ENCODE assay signal across 1 cellular context in the genomic region with DNA sequence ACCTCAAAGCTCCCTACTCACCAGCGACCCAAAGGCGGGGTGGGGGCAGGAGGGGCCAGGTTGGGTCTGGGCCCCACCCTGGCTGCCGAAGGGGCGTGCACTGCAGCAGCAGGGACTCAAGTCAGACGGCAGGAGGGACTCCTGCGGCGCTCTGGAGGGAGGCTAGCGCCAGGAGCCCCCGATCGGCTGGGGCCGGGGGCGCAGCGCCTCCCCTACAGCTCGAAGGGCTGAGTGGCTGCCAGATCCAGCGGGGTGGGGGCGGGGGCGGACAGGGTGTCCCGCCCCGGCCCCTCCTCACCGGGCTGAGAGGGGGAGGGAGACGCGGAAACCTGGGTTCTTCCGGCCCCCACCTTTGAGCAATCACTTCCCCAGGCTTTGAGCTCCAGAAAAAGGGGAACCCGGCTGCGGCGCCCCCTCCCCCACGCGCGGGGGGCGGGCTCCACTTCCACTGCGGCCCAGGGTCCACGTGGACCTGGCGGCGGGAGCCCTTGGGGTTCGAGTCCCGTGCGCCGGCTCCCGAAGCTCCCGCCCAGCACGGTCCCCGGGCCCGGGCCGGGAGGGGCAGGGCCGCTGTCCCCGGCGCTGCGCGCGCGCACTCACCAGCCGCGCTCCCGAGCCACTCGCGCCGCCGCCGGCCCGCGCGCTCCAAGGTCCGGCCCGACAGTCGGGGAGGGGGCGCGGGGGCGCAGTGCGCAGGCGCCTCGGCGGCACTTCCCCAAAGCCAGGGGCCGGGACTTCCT.
A peak's percentile ranks its signal among the peaks of the same experiment; 100 is the strongest.
TF ChIP-seq lines count a peak whose summit lies in the region.

A gene with protein sequence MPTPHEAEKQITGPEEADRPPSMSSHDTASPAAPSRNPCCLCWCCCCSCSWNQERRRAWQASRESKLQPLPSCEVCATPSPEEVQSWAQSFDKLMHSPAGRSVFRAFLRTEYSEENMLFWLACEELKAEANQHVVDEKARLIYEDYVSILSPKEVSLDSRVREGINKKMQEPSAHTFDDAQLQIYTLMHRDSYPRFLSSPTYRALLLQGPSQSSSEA (minus strand): TSS at position 246 of the 740 bp plus-strand sequence. CDS start 2,632 bp downstream, outside the sequence.

TF ChIP-seq in HepG2, 621 proteins besides CTCF, POLR2A, EP300 and RAD21 (continued from another document and continues in another):
- TF ChIP-seq ZNF883 (CRISPR knock-in tag; IDR thresholded peaks at IDR 0.05; ENCODE audit: not compliant biosample characterization) (no peak), TFE3 (CRISPR knock-in tag; IDR thresholded peaks at IDR 0.05) (no peak), ZNF678 (CRISPR knock-in tag; IDR thresholded peaks at IDR 0.05) (0 out of 2 replicates have a peak, but pooled peaks have one; percentile 73), SNRNP70 (IDR thresholded peaks at IDR 0.05; ENCODE audit: low read depth, low read length) (no peak), NFYB (CRISPR knock-in tag; IDR thresholded peaks at IDR 0.05) (no peak), BCLAF1 (IDR thresholded peaks at IDR 0.05) (no peak), TCF7 (IDR thresholded peaks at IDR 0.05; ENCODE audit: low read depth) (no peak), SALL2 (CRISPR knock-in tag; IDR thresholded peaks at IDR 0.05) (peak; percentile 68), ZNF292 (CRISPR knock-in tag; IDR thresholded peaks at IDR 0.05; ENCODE audit: borderline replicate concordance, low read depth) (no peak), ARNT2 (CRISPR knock-in tag; IDR thresholded peaks at IDR 0.05; ENCODE audit: low read depth) (0 out of 2 replicates have a peak, but pooled peaks have one; percentile 12), NCOA5 (CRISPR knock-in tag; IDR thresholded peaks at IDR 0.05) (no peak), SP2 (CRISPR knock-in tag; IDR thresholded peaks at IDR 0.05) (no peak), ZNF30 (CRISPR knock-in tag; IDR thresholded peaks at IDR 0.05) (no peak), BRD4 (CRISPR knock-in tag; IDR thresholded peaks at IDR 0.05) (peak; percentile 52), ZNF331 (CRISPR knock-in tag; IDR thresholded peaks at IDR 0.05) (no peak), FOXA1 (IDR thresholded peaks at IDR 0.05) (no peak), FOXA1 (CRISPR knock-in tag; IDR thresholded peaks at IDR 0.05) (no peak), HNRNPLL (IDR thresholded peaks at IDR 0.05; ENCODE audit: low read depth, low read length, poor library complexity, severe bottlenecking) (peak; percentile 36), NRL (CRISPR knock-in tag; IDR thresholded peaks at IDR 0.05; ENCODE audit: borderline replicate concordance) (no peak), ZNF766 (CRISPR knock-in tag; IDR thresholded peaks at IDR 0.05; ENCODE audit: borderline replicate concordance) (no peak), HNF4A (CRISPR knock-in tag; IDR thresholded peaks at IDR 0.05) (no peak), JUNB (CRISPR knock-in tag; IDR thresholded peaks at IDR 0.05; ENCODE audit: borderline replicate concordance) (no peak), ETV6 (CRISPR knock-in tag; conservative IDR thresholded peaks at IDR 0.05) (no peak; the same call in 1 of the 2 replicates), MLLT10 (CRISPR knock-in tag; IDR thresholded peaks at IDR 0.05) (no peak), ZNF772 (CRISPR knock-in tag; IDR thresholded peaks at IDR 0.05) (no peak), KLF16 (CRISPR knock-in tag; IDR thresholded peaks at IDR 0.05) (peak in 1 of 2 experiments; percentile 13; a peak in 1 of 4 replicates), PCBP1 (IDR thresholded peaks at IDR 0.05; ENCODE audit: borderline replicate concordance, low read depth, low read length) (0 out of 2 replicates have a peak, but pooled peaks have one; percentile 86), ZNF501 (CRISPR knock-in tag; IDR thresholded peaks at IDR 0.05) (no peak; the same call in none of the 2 replicates), TARDBP (CRISPR knock-in tag; IDR thresholded peaks at IDR 0.05) (no peak), NFAT5 (CRISPR knock-in tag; IDR thresholded peaks at IDR 0.05) (no peak), MYNN (CRISPR knock-in tag; IDR thresholded peaks at IDR 0.05; ENCODE audit: low read depth) (no peak), TGIF2 (CRISPR knock-in tag; IDR thresholded peaks at IDR 0.05) (peak; percentile 10; the same call in 1 of the 2 replicates), TEAD2 (CRISPR knock-in tag; IDR thresholded peaks at IDR 0.05) (no peak), ZNF260 (CRISPR knock-in tag; IDR thresholded peaks at IDR 0.05; ENCODE audit: borderline replicate concordance, low read depth) (no peak), ZNF761 (CRISPR knock-in tag; conservative IDR thresholded peaks at IDR 0.05) (no peak), ZBTB2 (CRISPR knock-in tag; IDR thresholded peaks at IDR 0.05; ENCODE audit: low read depth) (peak; percentile 47; the same call in 1 of the 2 replicates), BRF2 (CRISPR knock-in tag; IDR thresholded peaks at IDR 0.05) (no peak), NCOA2 (CRISPR knock-in tag; IDR thresholded peaks at IDR 0.05) (no peak), ZNF530 (CRISPR knock-in tag; IDR thresholded peaks at IDR 0.05; ENCODE audit: low read depth) (no peak), ARNTL (CRISPR knock-in tag; IDR thresholded peaks at IDR 0.05) (no peak), ZNF367 (CRISPR knock-in tag; IDR thresholded peaks at IDR 0.05; ENCODE audit: borderline replicate concordance) (no peak), FOXA3 (CRISPR knock-in tag; IDR thresholded peaks at IDR 0.05) (no peak), HNRNPH1 (optimal IDR thresholded peaks at IDR 0.05; ENCODE audit: low read depth, low read length) (no peak), ZNF737 (CRISPR knock-in tag; IDR thresholded peaks at IDR 0.05; ENCODE audit: borderline replicate concordance) (no peak), ZBTB38 (CRISPR knock-in tag; IDR thresholded peaks at IDR 0.05) (no peak; the same call in 1 of the 2 replicates), CAMTA2 (CRISPR knock-in tag; IDR thresholded peaks at IDR 0.05; ENCODE audit: borderline replicate concordance) (peak; percentile 80; the same call in 1 of the 2 replicates), ZNF354B (CRISPR knock-in tag; IDR thresholded peaks at IDR 0.05) (no peak), ZFP36 (IDR thresholded peaks at IDR 0.05; ENCODE audit: borderline replicate concordance, low read depth, low read length, partially characterized antibody) (no peak), GABPA (IDR thresholded peaks at IDR 0.05; ENCODE audit: low read depth, low read length) (no peak), GABPA (CRISPR knock-in tag; IDR thresholded peaks at IDR 0.05; ENCODE audit: low read depth) (no peak), DNMT3B (CRISPR knock-in tag; conservative IDR thresholded peaks at IDR 0.05) (no peak), ZNF329 (CRISPR knock-in tag; IDR thresholded peaks at IDR 0.05; ENCODE audit: low read depth) (no peak), MTF2 (CRISPR knock-in tag; IDR thresholded peaks at IDR 0.05; ENCODE audit: borderline replicate concordance) (no peak), CC2D1A (CRISPR knock-in tag; IDR thresholded peaks at IDR 0.05) (no peak)
- TF ChIP-seq, protein P1, sequence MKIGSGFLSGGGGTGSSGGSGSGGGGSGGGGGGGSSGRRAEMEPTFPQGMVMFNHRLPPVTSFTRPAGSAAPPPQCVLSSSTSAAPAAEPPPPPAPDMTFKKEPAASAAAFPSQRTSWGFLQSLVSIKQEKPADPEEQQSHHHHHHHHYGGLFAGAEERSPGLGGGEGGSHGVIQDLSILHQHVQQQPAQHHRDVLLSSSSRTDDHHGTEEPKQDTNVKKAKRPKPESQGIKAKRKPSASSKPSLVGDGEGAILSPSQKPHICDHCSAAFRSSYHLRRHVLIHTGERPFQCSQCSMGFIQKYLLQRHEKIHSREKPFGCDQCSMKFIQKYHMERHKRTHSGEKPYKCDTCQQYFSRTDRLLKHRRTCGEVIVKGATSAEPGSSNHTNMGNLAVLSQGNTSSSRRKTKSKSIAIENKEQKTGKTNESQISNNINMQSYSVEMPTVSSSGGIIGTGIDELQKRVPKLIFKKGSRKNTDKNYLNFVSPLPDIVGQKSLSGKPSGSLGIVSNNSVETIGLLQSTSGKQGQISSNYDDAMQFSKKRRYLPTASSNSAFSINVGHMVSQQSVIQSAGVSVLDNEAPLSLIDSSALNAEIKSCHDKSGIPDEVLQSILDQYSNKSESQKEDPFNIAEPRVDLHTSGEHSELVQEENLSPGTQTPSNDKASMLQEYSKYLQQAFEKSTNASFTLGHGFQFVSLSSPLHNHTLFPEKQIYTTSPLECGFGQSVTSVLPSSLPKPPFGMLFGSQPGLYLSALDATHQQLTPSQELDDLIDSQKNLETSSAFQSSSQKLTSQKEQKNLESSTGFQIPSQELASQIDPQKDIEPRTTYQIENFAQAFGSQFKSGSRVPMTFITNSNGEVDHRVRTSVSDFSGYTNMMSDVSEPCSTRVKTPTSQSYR (CRISPR knock-in tag; IDR thresholded peaks at IDR 0.05; ENCODE audit: borderline replicate concordance) = no peak
